ENCODE assay signal across 18 cellular contexts in the genomic region with DNA sequence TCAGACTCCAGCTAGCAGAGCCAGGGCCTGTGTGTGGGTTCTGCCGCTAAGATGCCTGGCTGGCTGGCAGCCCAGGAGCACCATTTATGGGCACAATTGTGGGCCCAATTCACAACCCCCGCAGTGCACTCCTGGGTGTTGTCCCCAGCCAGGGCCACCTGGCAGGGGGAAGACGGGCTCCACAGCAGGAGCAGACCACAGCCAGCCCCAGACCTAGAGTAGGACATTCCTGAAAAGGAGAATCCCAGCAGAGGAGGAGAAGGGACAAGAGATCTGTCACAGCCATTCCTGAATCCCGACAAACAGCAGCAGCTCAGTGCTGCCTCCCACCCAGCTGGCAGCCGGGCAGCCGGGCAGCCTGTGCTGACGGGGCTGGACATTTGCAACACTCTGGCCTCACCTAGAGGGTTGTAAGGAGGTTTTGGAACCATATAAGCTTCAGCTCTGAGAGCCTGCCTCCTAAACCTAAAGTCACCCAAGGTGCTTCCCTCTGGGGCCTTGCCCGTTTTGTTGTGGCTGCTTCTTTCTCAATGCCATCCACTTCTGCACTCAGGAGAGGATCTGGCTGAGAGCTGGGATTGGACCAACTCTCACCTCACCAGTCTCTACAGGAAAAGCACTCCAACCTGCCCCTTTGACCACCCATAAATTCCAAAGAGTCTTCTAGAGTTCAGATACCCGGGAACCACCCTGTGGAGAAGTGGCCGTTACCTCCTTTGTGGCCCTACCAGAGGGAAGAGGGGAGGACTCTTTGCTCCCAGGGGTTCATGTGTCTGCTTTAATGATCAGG. TPM values are rescaled to one million over a fixed set of nuclear protein-coding genes. Genes with fewer than 3 reads are reported as not detected.
DNase-seq lines count a peak whose midpoint lies in the region; ATAC-seq and TF ChIP-seq lines count a peak whose summit lies in the region.
"Had no signal": no experiment of that assay in that cellular context is flagged by ENCODE, and none has a peak within 500 bp of the region (broad histone marks: within the 10 kb centered on the region; RNA-seq: fewer than 3 reads in every experiment).

No MANE protein-coding gene starts in this region.

- H3K36me3 ChIP-seq in neural progenitor cell (no peaks in the 10 kb centered on the region), upper lobe of right lung (no peaks in the 10 kb centered on the region)
- H3K36me3 ChIP-seq: pancreas had no signal

- H4K20me1 ChIP-seq in neural progenitor cell (ENCODE audit: low read depth) = peaks cover 3% of the 10 kb centered on the region

- peak; percentile 4 for ATAC-seq in upper lobe of right lung
- ATAC-seq in GM19351 (IDR thresholded peaks at IDR 0.05; ENCODE audit: unreplicated experiment) = no peak
- ATAC-seq: left ventricle myocardium superior, pancreas had no signal

- no peak overlapping the region for H3K4me3 Mint-ChIP-seq in activated CD4-positive, alpha-beta memory T cell treated with anti-CD3 and anti-CD28 coated beads, Interleukin-2, amount 10 ng/mL, durations not matched to agents 7 days and 5 days
- no peak overlapping the region for H3K4me3 Mint-ChIP-seq in activated CD4-positive, alpha-beta memory T cell treated with anti-CD3 and anti-CD28 coated beads for 36 hours
- H3K4me3 Mint-ChIP-seq in neural progenitor cell = no peak overlapping the region
- H3K4me3 Mint-ChIP-seq: central memory CD8-positive, alpha-beta T cell had no signal

- no peaks in the 10 kb centered on the region for H3K9me3 Mint-ChIP-seq in activated CD4-positive, alpha-beta memory T cell treated with anti-CD3 and anti-CD28 coated beads, Interleukin-2, amount 10 ng/mL, durations not matched to agents 7 days and 5 days
- no peaks in the 10 kb centered on the region for H3K9me3 Mint-ChIP-seq in activated CD4-positive, alpha-beta memory T cell treated with anti-CD3 and anti-CD28 coated beads for 36 hours
- H3K9me3 Mint-ChIP-seq in neural progenitor cell = no peaks in the 10 kb centered on the region
- H3K9me3 Mint-ChIP-seq: central memory CD8-positive, alpha-beta T cell had no signal

- H3K4me3 ChIP-seq in neural progenitor cell (no peak overlapping the region), upper lobe of right lung (no peak overlapping the region)
- H3K4me3 ChIP-seq: pancreas, skin epidermis had no signal

- no peaks in the 10 kb centered on the region for H3K9me3 ChIP-seq in neural progenitor cell (ENCODE audit: low read depth)
- H3K9me3 ChIP-seq in upper lobe of right lung = no peaks in the 10 kb centered on the region
- H3K9me3 ChIP-seq: pancreas had no signal

- H3K27me3 Mint-ChIP-seq in activated CD4-positive, alpha-beta memory T cell treated with anti-CD3 and anti-CD28 coated beads, Interleukin-2, amount 10 ng/mL, durations not matched to agents 7 days and 5 days = peaks cover 8% of the 10 kb centered on the region
- no peaks in the 10 kb centered on the region for H3K27me3 Mint-ChIP-seq in activated CD4-positive, alpha-beta memory T cell treated with anti-CD3 and anti-CD28 coated beads for 36 hours
- peaks cover 4% of the 10 kb centered on the region for H3K27me3 Mint-ChIP-seq in neural progenitor cell (ENCODE audit: insufficient read depth, low read depth)
- H3K27me3 Mint-ChIP-seq: central memory CD8-positive, alpha-beta T cell had no signal

- H3K27ac ChIP-seq in neural progenitor cell (no peak overlapping the region), upper lobe of right lung (no peak overlapping the region)
- H3K27ac ChIP-seq: pancreas, skin epidermis had no signal

- H3K9ac ChIP-seq in neural progenitor cell = no peak overlapping the region

- H3K36me3 Mint-ChIP-seq in activated CD4-positive, alpha-beta memory T cell treated with anti-CD3 and anti-CD28 coated beads, Interleukin-2, amount 10 ng/mL, durations not matched to agents 7 days and 5 days (ENCODE audit: low read depth) = peaks cover 4% of the 10 kb centered on the region
- H3K36me3 Mint-ChIP-seq in activated CD4-positive, alpha-beta memory T cell treated with anti-CD3 and anti-CD28 coated beads for 36 hours = no peaks in the 10 kb centered on the region
- H3K36me3 Mint-ChIP-seq in neural progenitor cell = no peaks in the 10 kb centered on the region

- no peak overlapping the region for H3K27ac Mint-ChIP-seq in activated CD4-positive, alpha-beta memory T cell treated with anti-CD3 and anti-CD28 coated beads, Interleukin-2, amount 10 ng/mL, durations not matched to agents 7 days and 5 days
- no peak overlapping the region for H3K27ac Mint-ChIP-seq in activated CD4-positive, alpha-beta memory T cell treated with anti-CD3 and anti-CD28 coated beads for 36 hours
- no peak overlapping the region for H3K27ac Mint-ChIP-seq in neural progenitor cell

- peaks cover 8% of the 10 kb centered on the region for H3K79me2 ChIP-seq in neural progenitor cell (ENCODE audit: low read depth)

- peaks cover 6% of the 10 kb centered on the region for H3F3A ChIP-seq in neural progenitor cell (ENCODE audit: low read depth)

- H3K27me3 ChIP-seq in neural progenitor cell (no peaks in the 10 kb centered on the region), upper lobe of right lung (no peaks in the 10 kb centered on the region)
- H3K27me3 ChIP-seq: pancreas had no signal

- intact Hi-C loops in activated CD4-positive, alpha-beta memory T cell treated with anti-CD3 and anti-CD28 coated beads for 36 hours (cut with micrococcal nuclease) = no loop called here
- intact Hi-C loops in upper lobe of right lung (cut with DNase I) = no loop called here

- no peak overlapping the region for H3K4me2 ChIP-seq in neural progenitor cell

- CTCF ChIA-PET in activated CD4-positive, alpha-beta memory T cell treated with anti-CD3 and anti-CD28 coated beads, Interleukin-2, amount 10 ng/mL, durations not matched to agents 7 days and 5 days (lab: Charles Lee) = no interaction called here
- CTCF ChIA-PET in activated CD4-positive, alpha-beta memory T cell treated with anti-CD3 and anti-CD28 coated beads for 36 hours (lab: Charles Lee) = interaction anchor here (1.6 kb wide), 1 partner anchor 499 kb away, joined by 4 read pairs; no protein-coding TSS in a partner anchor

- DNase-seq in activated CD4-positive, alpha-beta memory T cell treated with anti-CD3 and anti-CD28 coated beads, Interleukin-2, amount 10 ng/mL, durations not matched to agents 7 days and 5 days = peak; percentile 11
- no peak for DNase-seq in activated CD4-positive, alpha-beta memory T cell treated with anti-CD3 and anti-CD28 coated beads for 36 hours
- DNase-seq in astrocyte of the hippocampus (ENCODE audit: low read depth, low spot score) (peak; percentile 51), neural progenitor cell (ENCODE audit: low spot score) (peak; percentile 24), upper lobe of right lung (no peak), KG1 (lab: John Stamatoyannopoulos, UW) (no peak), DMS153 treated with DMSO at 0.1 percent for 48 hours (lab: John Stamatoyannopoulos, UW; ENCODE audit: unreplicated experiment) (no peak)
- DNase-seq: activated CD4-positive, alpha-beta T cell treated with anti-CD3 and anti-CD28 coated beads, Interleukin-2, amount 50 U/mL, for 4 hours; activated T-cell treated with anti-CD3 and anti-CD28 coated beads for 4 hours; effector CD8-positive, alpha-beta T cell; left ventricle myocardium superior; NCI-H187; NCI-H446; pancreas; stimulated activated CD4-positive, alpha-beta T cell treated with anti-CD3 and anti-CD28 coated beads, Interleukin-2, amount 100 ng/mL, for 48 hours had no signal

- H3K4me1 ChIP-seq in neural progenitor cell = peaks cover 15% of the 10 kb centered on the region
- H3K4me1 ChIP-seq in upper lobe of right lung = peaks cover 6% of the 10 kb centered on the region

- H2AFZ ChIP-seq in neural progenitor cell (replicated peaks) = peak overlapping the region; percentile 38

- POLR2A ChIA-PET in activated CD4-positive, alpha-beta memory T cell treated with anti-CD3 and anti-CD28 coated beads, Interleukin-2, amount 10 ng/mL, durations not matched to agents 7 days and 5 days (lab: Charles Lee) = no interaction called here
- POLR2A ChIA-PET in activated CD4-positive, alpha-beta memory T cell treated with anti-CD3 and anti-CD28 coated beads for 36 hours (lab: Charles Lee) = no interaction called here

- H3K4me1 Mint-ChIP-seq in activated CD4-positive, alpha-beta memory T cell treated with anti-CD3 and anti-CD28 coated beads, Interleukin-2, amount 10 ng/mL, durations not matched to agents 7 days and 5 days = peaks cover 12% of the 10 kb centered on the region
- peaks cover 11% of the 10 kb centered on the region for H3K4me1 Mint-ChIP-seq in activated CD4-positive, alpha-beta memory T cell treated with anti-CD3 and anti-CD28 coated beads for 36 hours (ENCODE audit: low read depth)
- H3K4me1 Mint-ChIP-seq in neural progenitor cell = peaks cover 20% of the 10 kb centered on the region

- TF ChIP-seq CTCF in neural progenitor cell (IDR thresholded peaks at IDR 0.05) (peak; percentile 14), upper lobe of right lung (IDR thresholded peaks at IDR 0.05) (no peak)

RNA-seq across cellular contexts. Expression of gene TMEM177, which starts 4.1 kb away (rescaled TPM):
- total RNA-seq in activated CD4-positive, alpha-beta memory T cell treated with anti-CD3 and anti-CD28 coated beads, Interleukin-2, amount 10 ng/mL, durations not matched to agents 7 days and 5 days = 1 to 10 TPM; 8.3 to 8.5 TPM
- 10 to 100 TPM; 13.5 to 14.9 TPM for total RNA-seq in activated CD4-positive, alpha-beta memory T cell treated with anti-CD3 and anti-CD28 coated beads for 36 hours
- total RNA-seq in neural progenitor cell (ENCODE audit: low replicate concordance) = 12.2 and 26.6 TPM in 2 replicates
- 5.9 TPM for total RNA-seq in upper lobe of right lung

Comparison
In these comparisons a context has a peak if more than half of its experiments do, and no peak if none do; other contexts are left out.
1. DNase-seq: peak in activated CD4-positive, alpha-beta memory T cell treated with anti-CD3 and anti-CD28 coated beads, Interleukin-2, amount 10 ng/mL, durations not matched to agents 7 days and 5 days (single experiment), astrocyte of the hippocampus (single experiment) and neural progenitor cell (single experiment); none in activated CD4-positive, alpha-beta memory T cell treated with anti-CD3 and anti-CD28 coated beads for 36 hours (single experiment), upper lobe of right lung (single experiment), KG1 (single experiment) and DMS153 treated with DMSO at 0.1 percent for 48 hours (single experiment).